ENCODE assay signal across 9 cellular contexts in genomic region chr5:435961-436640, GRCh38. TPM values are rescaled to one million over a fixed set of nuclear protein-coding genes. Genes with fewer than 3 reads are reported as not detected.
A peak's percentile ranks its signal among the peaks of the same experiment; 100 is the strongest.
DNase-seq lines count a peak whose midpoint lies in the region; ATAC-seq lines count a peak whose summit lies in the region.
"Had no signal": no experiment of that assay in that cellular context is flagged by ENCODE, and none has a peak within 500 bp of the region (broad histone marks: within the 10 kb centered on the region; RNA-seq: fewer than 3 reads in every experiment).

No MANE protein-coding gene starts in this region.

- peaks cover 13% of the 10 kb centered on the region for H3K4me1 Mint-ChIP-seq in stimulated activated naive CD8-positive, alpha-beta T cell treated with anti-CD3 and anti-CD28 coated beads, Interleukin-15, amount 100 ng/mL, for 72 hours

- H3K27me3 Mint-ChIP-seq in stimulated activated naive CD8-positive, alpha-beta T cell treated with anti-CD3 and anti-CD28 coated beads, Interleukin-15, amount 100 ng/mL, for 72 hours, result no peaks in the 10 kb centered on the region

- ATAC-seq in stimulated activated naive CD8-positive, alpha-beta T cell treated with anti-CD3 and anti-CD28 coated beads, Interleukin-15, amount 100 ng/mL, for 72 hours, result peak; percentile 74
- no peak for ATAC-seq in Right ventricle myocardium inferior

- H3K4me3 Mint-ChIP-seq in stimulated activated naive CD8-positive, alpha-beta T cell treated with anti-CD3 and anti-CD28 coated beads, Interleukin-15, amount 100 ng/mL, for 72 hours, result no peak overlapping the region

- peak overlapping the region in 1 of 2 donors; percentile 66 for H3K27ac Mint-ChIP-seq in stimulated activated naive CD8-positive, alpha-beta T cell treated with anti-CD3 and anti-CD28 coated beads, Interleukin-15, amount 100 ng/mL, for 72 hours

- intact Hi-C loops in Right ventricle myocardium inferior (cut with DNase I), result loop anchor here (10.0 kb wide), 1 partner anchor 121 kb away; no protein-coding TSS in a partner anchor

- peak; percentile 13 for DNase-seq in activated CD8-positive, alpha-beta memory T cell treated with anti-CD3 and anti-CD28 coated beads, Interleukin-2, amount 50 U/mL, for 4 hours
- no peak for DNase-seq in activated CD8-positive, alpha-beta memory T cell treated with anti-CD3 and anti-CD28 coated beads, Interleukin-2, amount 50 U/mL, for 48 hours
- DNase-seq in NCI-H748 (lab: John Stamatoyannopoulos, UW; ENCODE audit: unreplicated experiment), result peak; percentile 73
- DNase-seq in fibroblast of gingiva (ENCODE audit: low read depth), result peak; percentile 37
- DNase-seq in stimulated activated naive CD8-positive, alpha-beta T cell treated with anti-CD3 and anti-CD28 coated beads, Interleukin-15, amount 100 ng/mL, for 72 hours, result no peak
- no peak for DNase-seq in COLO829 (ENCODE audit: low spot score)
- no peak for DNase-seq in Right ventricle myocardium inferior (ENCODE audit: missing footprints)
- DNase-seq in stimulated activated CD4-positive, alpha-beta T cell treated with anti-CD3 and anti-CD28 coated beads, Interleukin-4, amount 100 ng/mL, for 1 hour, result no peak
- DNase-seq: cortex of kidney had no signal

- no peaks in the 10 kb centered on the region for H3K9me3 Mint-ChIP-seq in stimulated activated naive CD8-positive, alpha-beta T cell treated with anti-CD3 and anti-CD28 coated beads, Interleukin-15, amount 100 ng/mL, for 72 hours

RNA-seq across cellular contexts. Expression of gene EXOC3, which starts 6.9 kb away (rescaled TPM):
- 47.3 TPM for total RNA-seq in Right ventricle myocardium inferior

Comparison
In these comparisons a context has a peak if more than half of its experiments do, and no peak if none do; other contexts are left out.
1. DNase-seq: peak in activated CD8-positive, alpha-beta memory T cell treated with anti-CD3 and anti-CD28 coated beads, Interleukin-2, amount 50 U/mL, for 4 hours (single experiment), NCI-H748 (single experiment) and fibroblast of gingiva (single experiment); none in activated CD8-positive, alpha-beta memory T cell treated with anti-CD3 and anti-CD28 coated beads, Interleukin-2, amount 50 U/mL, for 48 hours (single experiment), stimulated activated naive CD8-positive, alpha-beta T cell treated with anti-CD3 and anti-CD28 coated beads, Interleukin-15, amount 100 ng/mL, for 72 hours (0 of 2), COLO829 (single experiment), Right ventricle myocardium inferior (single experiment) and stimulated activated CD4-positive, alpha-beta T cell treated with anti-CD3 and anti-CD28 coated beads, Interleukin-4, amount 100 ng/mL, for 1 hour (single experiment).